In the genomic region with DNA sequence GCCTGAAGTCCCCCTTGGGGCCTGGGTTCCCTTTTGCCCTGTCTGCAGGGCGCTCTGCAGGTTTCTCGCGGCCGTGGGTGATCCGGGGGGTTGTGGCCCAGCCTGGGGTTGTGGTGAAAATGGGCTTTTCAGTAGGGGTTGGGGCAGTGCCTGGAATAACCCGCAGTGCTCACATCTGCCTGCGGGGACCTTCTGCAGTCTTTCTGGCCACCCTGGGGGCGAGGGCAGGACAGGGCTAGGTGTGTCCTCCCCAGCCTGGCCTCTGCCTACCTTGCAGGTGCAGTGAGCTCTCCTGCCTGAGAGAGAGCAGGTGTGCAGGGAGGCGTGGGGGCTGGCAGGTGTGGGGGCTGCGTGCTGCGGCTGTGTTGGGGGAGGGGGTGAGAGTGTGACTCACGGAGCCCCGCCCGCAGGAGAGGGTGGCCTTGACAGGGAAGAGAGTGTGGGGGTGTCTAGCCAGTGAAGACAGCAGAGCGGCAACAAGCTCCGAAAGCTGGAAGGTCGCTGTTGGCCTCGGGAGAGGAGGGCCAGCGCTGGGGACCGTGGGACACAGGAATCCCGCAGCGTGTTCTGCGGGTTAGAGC, we compare ENCODE assay signal across 10 cellular contexts.
DNase-seq lines count a peak whose midpoint lies in the region; ATAC-seq and TF ChIP-seq lines count a peak whose summit lies in the region.
"Had no signal": no experiment of that assay in that cellular context is flagged by ENCODE, and none has a peak within 500 bp of the region (broad histone marks: within the 10 kb centered on the region; RNA-seq: fewer than 3 reads in every experiment).

No MANE protein-coding gene starts in this region.

- H2BK5ac ChIP-seq in mesendoderm (ENCODE audit: low read length): no peak overlapping the region

- no peaks in the 10 kb centered on the region for H3K4me1 Mint-ChIP-seq in activated naive CD8-positive, alpha-beta T cell treated with anti-CD3 and anti-CD28 coated beads, Interleukin-2, amount 10 ng/mL, durations not matched to agents 7 days and 5 days

- H3K4me3 ChIP-seq in HEK293 (ENCODE audit: low read depth, low read length) (no peak overlapping the region), mesendoderm (ENCODE audit: low read length) (no peak overlapping the region)

- H3K4me3 Mint-ChIP-seq in activated naive CD8-positive, alpha-beta T cell treated with anti-CD3 and anti-CD28 coated beads, Interleukin-2, amount 10 ng/mL, durations not matched to agents 7 days and 5 days: no peak overlapping the region

- H3K79me1 ChIP-seq in mesendoderm (ENCODE audit: low read length): no peaks in the 10 kb centered on the region

- ATAC-seq in activated naive CD8-positive, alpha-beta T cell treated with anti-CD3 and anti-CD28 coated beads, Interleukin-2, amount 10 ng/mL, durations not matched to agents 7 days and 5 days (ENCODE audit: low read depth): peak; percentile 17
- ATAC-seq in GM19035 (IDR thresholded peaks at IDR 0.05; ENCODE audit: unreplicated experiment): no peak
- ATAC-seq in HG03439 (IDR thresholded peaks at IDR 0.05; ENCODE audit: unreplicated experiment): no peak
- no peak for ATAC-seq in HG03457 (IDR thresholded peaks at IDR 0.05; ENCODE audit: unreplicated experiment)

- peak overlapping the region; percentile 67 for H3K9ac ChIP-seq in mesendoderm (ENCODE audit: low read length)

- POLR2A ChIA-PET in HEK293 (lab: Yijun Ruan, JAX): no interaction called here
- POLR2A ChIA-PET in activated naive CD8-positive, alpha-beta T cell treated with anti-CD3 and anti-CD28 coated beads, Interleukin-2, amount 10 ng/mL, durations not matched to agents 7 days and 5 days (lab: Charles Lee): no interaction called here

- TF ChIP-seq CTCF in HEK293 (tag by site-specific recombination; IDR thresholded peaks at IDR 0.05): 0 out of 2 replicates have a peak, but pooled peaks have one; percentile 16

- no peak overlapping the region for H3K27ac ChIP-seq in HEK293 (ENCODE audit: extremely low read depth, low read depth, low read length)
- H3K27ac ChIP-seq in mesendoderm (ENCODE audit: low read depth, low read length): no peak overlapping the region

- DNase-seq in COLO668 (lab: John Stamatoyannopoulos, UW; ENCODE audit: unreplicated experiment) (peak; percentile 88), mesendoderm (peak; percentile 37), medulla oblongata (ENCODE audit: extremely low spot score) (no peak)
- no peak for DNase-seq in activated naive CD8-positive, alpha-beta T cell treated with anti-CD3 and anti-CD28 coated beads, Interleukin-2, amount 10 ng/mL, durations not matched to agents 7 days and 5 days
- DNase-seq: left cardiac atrium, OCI-M1 had no signal

- H2BK15ac ChIP-seq in mesendoderm (replicated peaks; ENCODE audit: low read depth): no peak overlapping the region

- H3K27me3 Mint-ChIP-seq in activated naive CD8-positive, alpha-beta T cell treated with anti-CD3 and anti-CD28 coated beads, Interleukin-2, amount 10 ng/mL, durations not matched to agents 7 days and 5 days: peaks cover 66% of the 10 kb centered on the region

- H3K4me1 ChIP-seq in HEK293 (ENCODE audit: control insufficient read depth, insufficient read depth, low read length) (no peaks in the 10 kb centered on the region; the same call in 1 of the 2 replicates), mesendoderm (ENCODE audit: control insufficient read depth, low read depth, low read length) (no peaks in the 10 kb centered on the region)

- no peak overlapping the region for H2AK5ac ChIP-seq in mesendoderm (ENCODE audit: low read length)

- H3K36me3 Mint-ChIP-seq in activated naive CD8-positive, alpha-beta T cell treated with anti-CD3 and anti-CD28 coated beads, Interleukin-2, amount 10 ng/mL, durations not matched to agents 7 days and 5 days: no peaks in the 10 kb centered on the region

- no peaks in the 10 kb centered on the region for H3K36me3 ChIP-seq in HEK293 (ENCODE audit: control insufficient read depth in 2 of 2, insufficient read depth in 1 of 2, low read length in 2 of 2)
- H3K36me3 ChIP-seq in mesendoderm (ENCODE audit: control insufficient read depth, insufficient read depth, low read length): no peaks in the 10 kb centered on the region

- H2BK120ac ChIP-seq in mesendoderm (ENCODE audit: low read depth, low read length): no peak overlapping the region

- CTCF ChIA-PET in HEK293 (lab: Yijun Ruan, JAX): interaction anchor here (0.5 to 2.4 kb wide), 8 partner anchors 14 to 341 kb away, joined by 3 to 11 read pairs (median 4); no protein-coding TSS in a partner anchor

- H4K5ac ChIP-seq in mesendoderm (ENCODE audit: low read length): no peak overlapping the region

- peaks cover 9% of the 10 kb centered on the region for H3K27me3 ChIP-seq in mesendoderm (ENCODE audit: insufficient read depth, low read length, poor library complexity)

- H3K9me3 Mint-ChIP-seq in activated naive CD8-positive, alpha-beta T cell treated with anti-CD3 and anti-CD28 coated beads, Interleukin-2, amount 10 ng/mL, durations not matched to agents 7 days and 5 days: no peaks in the 10 kb centered on the region

- no peak overlapping the region for H3K23ac ChIP-seq in mesendoderm (ENCODE audit: low read length)

- H3K27ac Mint-ChIP-seq in activated naive CD8-positive, alpha-beta T cell treated with anti-CD3 and anti-CD28 coated beads, Interleukin-2, amount 10 ng/mL, durations not matched to agents 7 days and 5 days: no peak overlapping the region

- H3K4ac ChIP-seq in mesendoderm (ENCODE audit: low read depth, low read length): no peak overlapping the region

- no CpG with 5 or more reads among the region's 23 CpGs for WGBS in mesendoderm (ENCODE audit: extremely low coverage, insufficient coverage, low lambda C conversion rate)

- H3K9me3 ChIP-seq in HEK293 (ENCODE audit: control insufficient read depth, insufficient read depth, low read depth, low read length): no peaks in the 10 kb centered on the region

- no peak overlapping the region for H3K56ac ChIP-seq in mesendoderm (ENCODE audit: low read length)

- H3K18ac ChIP-seq in mesendoderm (ENCODE audit: low read length): no peak overlapping the region

- H3K79me2 ChIP-seq in mesendoderm (ENCODE audit: control insufficient read depth, insufficient read depth, low read length): no peaks in the 10 kb centered on the region

- no peak overlapping the region for H4K8ac ChIP-seq in mesendoderm (ENCODE audit: low read depth, low read length)

- no peak overlapping the region for H3K4me2 ChIP-seq in mesendoderm (ENCODE audit: low read length)

TF ChIP-seq in HEK293, 187 proteins besides CTCF, POLR2A, EP300 and RAD21 (continues in another document):
- TF ChIP-seq ZBTB21 (tag by site-specific recombination; IDR thresholded peaks at IDR 0.05): no peak
- no peak for TF ChIP-seq ZNF416 (tag by site-specific recombination; IDR thresholded peaks at IDR 0.05)
- no peak for TF ChIP-seq ZNF26 (tag by site-specific recombination; IDR thresholded peaks at IDR 0.05)
- no peak for TF ChIP-seq ZBTB20 (tag by site-specific recombination; IDR thresholded peaks at IDR 0.05)
- TF ChIP-seq, protein P1, sequence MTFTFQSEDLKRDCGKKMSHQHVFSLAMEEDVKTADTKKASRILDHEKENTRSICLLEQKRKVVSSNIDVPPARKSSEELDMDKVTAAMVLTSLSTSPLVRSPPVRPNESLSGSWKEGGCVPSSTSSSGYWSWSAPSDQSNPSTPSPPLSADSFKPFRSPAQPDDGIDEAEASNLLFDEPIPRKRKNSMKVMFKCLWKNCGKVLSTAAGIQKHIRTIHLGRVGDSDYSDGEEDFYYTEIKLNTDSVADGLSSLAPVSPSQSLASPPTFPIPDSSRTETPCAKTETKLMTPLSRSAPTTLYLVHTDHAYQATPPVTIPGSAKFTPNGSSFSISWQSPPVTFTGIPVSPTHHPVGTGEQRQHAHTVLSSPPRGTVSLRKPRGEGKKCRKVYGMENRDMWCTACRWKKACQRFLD (tag by site-specific recombination; IDR thresholded peaks at IDR 0.05): no peak
- no peak for TF ChIP-seq ZNF561 (tag by site-specific recombination; IDR thresholded peaks at IDR 0.05; ENCODE audit: borderline replicate concordance)
- no peak for TF ChIP-seq BCL11A (tag by site-specific recombination; IDR thresholded peaks at IDR 0.05; ENCODE audit: low read depth)
- no peak for TF ChIP-seq HOXC10 (CRISPR knock-in tag; IDR thresholded peaks at IDR 0.05)
- no peak for TF ChIP-seq ZNF292 (tag by site-specific recombination; IDR thresholded peaks at IDR 0.05; ENCODE audit: borderline replicate concordance, low read depth)
- no peak for TF ChIP-seq ZNF221 (tag by site-specific recombination; IDR thresholded peaks at IDR 0.05; ENCODE audit: borderline replicate concordance)
- no peak for TF ChIP-seq GFI1B (tag by site-specific recombination; IDR thresholded peaks at IDR 0.05)
- TF ChIP-seq ZNF426 (tag by site-specific recombination; IDR thresholded peaks at IDR 0.05): no peak
- TF ChIP-seq ZIC2 (tag by site-specific recombination; IDR thresholded peaks at IDR 0.05): peak; percentile 55; the same call in 1 of the 2 replicates
- TF ChIP-seq EGR2 (tag by site-specific recombination; IDR thresholded peaks at IDR 0.05; ENCODE audit: low read depth): peak; percentile 89
- no peak for TF ChIP-seq SETDB1 (IDR thresholded peaks at IDR 0.05; ENCODE audit: insufficient read length, low read length)
- no peak for TF ChIP-seq ZNF670 (tag by site-specific recombination; IDR thresholded peaks at IDR 0.05; ENCODE audit: low read depth)
- TF ChIP-seq ZFHX2 (tag by site-specific recombination; conservative IDR thresholded peaks at IDR 0.05): peak; percentile 84
- TF ChIP-seq PRDM1 (tag by site-specific recombination; IDR thresholded peaks at IDR 0.05): no peak
- peak; percentile 70 for TF ChIP-seq ZNF341 (tag by site-specific recombination; IDR thresholded peaks at IDR 0.05; ENCODE audit: low read depth)

Comparison
In these comparisons a context has a peak if more than half of its experiments do, and no peak if none do; other contexts are left out.
1. DNase-seq: peak in COLO668 (single experiment) and mesendoderm (single experiment); none in activated naive CD8-positive, alpha-beta T cell treated with anti-CD3 and anti-CD28 coated beads, Interleukin-2, amount 10 ng/mL, durations not matched to agents 7 days and 5 days (single experiment) and medulla oblongata (single experiment).